ENCODE assay signal across 8 cellular contexts in genomic region chr11:2891901-2892214, GRCh38. TPM values are rescaled to one million over a fixed set of nuclear protein-coding genes. Genes with fewer than 3 reads are reported as not detected.
DNase-seq lines count a peak whose midpoint lies in the region; ATAC-seq and TF ChIP-seq lines count a peak whose summit lies in the region.

No MANE protein-coding gene starts in this region.

- no peak for ATAC-seq in RWPE2 (ENCODE audit: low read depth)
- no peak for ATAC-seq in HG03378 (IDR thresholded peaks at IDR 0.05; ENCODE audit: unreplicated experiment)
- ATAC-seq in GM18858 (IDR thresholded peaks at IDR 0.05; ENCODE audit: unreplicated experiment): no peak

- H3K27ac ChIP-seq in RWPE2 (ENCODE audit: poor library complexity, severe bottlenecking): peak overlapping the region; percentile 85
- H3K27ac ChIP-seq in prostate gland: peak overlapping the region; percentile 85 to 88

- WGBS in prostate gland: 6% methylated on average over 8 of the region's 8 CpGs

- TF ChIP-seq CTCF in RWPE2 (IDR thresholded peaks at IDR 0.05; ENCODE audit: poor library complexity, severe bottlenecking) (no peak), fibroblast of mammary gland (conservative IDR thresholded peaks at IDR 0.05; ENCODE audit: control insufficient read depth, insufficient read depth, low read depth, low read length) (no peak), prostate gland (IDR thresholded peaks at IDR 0.05) (no peak)

- H3K4me1 ChIP-seq in RWPE2 (ENCODE audit: insufficient read depth, poor library complexity, severe bottlenecking) (peaks cover 22% of the 10 kb centered on the region), prostate gland (replicated peaks) (peaks cover 20% of the 10 kb centered on the region)

- DNase-seq in DMS53 treated with DMSO at 0.1 percent for 48 hours (lab: John Stamatoyannopoulos, UW; ENCODE audit: unreplicated experiment) (peak; percentile 52), RWPE2 (ENCODE audit: low spot score) (no peak), fibroblast of mammary gland (ENCODE audit: low read depth) (peak; percentile 22), prostate gland (ENCODE audit: low spot score) (no peak), NCI-H1105 (lab: John Stamatoyannopoulos, UW) (no peak), hippocampal formation (lab: John Stamatoyannopoulos, UW) (no peak)

- H3K27me3 ChIP-seq in RWPE2 (ENCODE audit: insufficient read depth, poor library complexity, severe bottlenecking) (no peaks in the 10 kb centered on the region), prostate gland (replicated peaks; ENCODE audit: insufficient read depth) (no peaks in the 10 kb centered on the region)

- intact Hi-C loops in prostate gland (cut with DNase I): loop anchor here (10.0 kb wide), 1 partner anchor 697 kb away; no protein-coding TSS in a partner anchor

- no peak overlapping the region for H3K4me3 ChIP-seq in RWPE2 (ENCODE audit: severe bottlenecking)
- no peak overlapping the region for H3K4me3 ChIP-seq in fibroblast of mammary gland (ENCODE audit: control insufficient read depth, low read depth, low read length)
- H3K4me3 ChIP-seq in prostate gland: peak overlapping the region; percentile 27 to 36

- H3K36me3 ChIP-seq in RWPE2 (ENCODE audit: low read depth) (no peaks in the 10 kb centered on the region), prostate gland (no peaks in the 10 kb centered on the region)

- TF ChIP-seq POLR2A in prostate gland (IDR thresholded peaks at IDR 0.05): peak; percentile 25

- no peaks in the 10 kb centered on the region for H3K9me3 ChIP-seq in RWPE2 (ENCODE audit: severe bottlenecking)
- no peaks in the 10 kb centered on the region for H3K9me3 ChIP-seq in prostate gland

RNA-seq across cellular contexts. Expression of gene CDKN1C, which starts 6.3 kb away (rescaled TPM):
- 10 to 100 TPM; 36.5 to 42.7 TPM for total RNA-seq in prostate gland

RNA-seq across cellular contexts. Expression of gene PHLDA2, which starts 37.4 kb away (rescaled TPM):
- 10 to 100 TPM; 12.4 to 20.4 TPM for total RNA-seq in prostate gland

Comparison
In these comparisons a context has a peak if more than half of its experiments do, and no peak if none do; other contexts are left out.
1. DNase-seq: peak in DMS53 treated with DMSO at 0.1 percent for 48 hours (single experiment) and fibroblast of mammary gland (single experiment); none in RWPE2 (single experiment), prostate gland (single experiment), NCI-H1105 (single experiment) and hippocampal formation (0 of 2).
2. H3K4me3 ChIP-seq: peak in prostate gland (2 of 2); none in RWPE2 (single experiment) and fibroblast of mammary gland (single experiment).